9 cellular contexts compared by ENCODE assay signal in genomic region chr2:18117592-18117991, GRCh38.
A peak's percentile ranks its signal among the peaks of the same experiment; 100 is the strongest.
DNase-seq lines count a peak whose midpoint lies in the region; ATAC-seq and TF ChIP-seq lines count a peak whose summit lies in the region.
"Had no signal": no experiment of that assay in that cellular context is flagged by ENCODE, and none has a peak within 500 bp of the region (broad histone marks: within the 10 kb centered on the region; RNA-seq: fewer than 3 reads in every experiment).

No MANE protein-coding gene starts in this region.

- no peaks in the 10 kb centered on the region for H3K27me3 ChIP-seq in H7 (ENCODE audit: control insufficient read depth, insufficient read depth, low read length)
- no peaks in the 10 kb centered on the region for H3K27me3 ChIP-seq in Karpas-422 (ENCODE audit: low read length)
- no peaks in the 10 kb centered on the region for H3K27me3 ChIP-seq in left lung

- H3K9ac ChIP-seq in Karpas-422 (ENCODE audit: low read length): no peak overlapping the region

- H3K36me3 Mint-ChIP-seq in activated naive CD4-positive, alpha-beta T cell treated with anti-CD3 and anti-CD28 coated beads, Interleukin-2, amount 10 ng/mL, durations not matched to agents 7 days and 5 days: no peaks in the 10 kb centered on the region
- H3K36me3 Mint-ChIP-seq in WTC11: no peaks in the 10 kb centered on the region

- no peaks in the 10 kb centered on the region for H3K27me3 Mint-ChIP-seq in activated naive CD4-positive, alpha-beta T cell treated with anti-CD3 and anti-CD28 coated beads, Interleukin-2, amount 10 ng/mL, durations not matched to agents 7 days and 5 days
- no peaks in the 10 kb centered on the region for H3K27me3 Mint-ChIP-seq in WTC11 (ENCODE audit: low read depth)
- H3K27me3 Mint-ChIP-seq: central memory CD8-positive, alpha-beta T cell had no signal

- H3K4me2 ChIP-seq in Karpas-422 (ENCODE audit: low read depth, low read length, poor library complexity, severe bottlenecking): no peak overlapping the region

- no peaks in the 10 kb centered on the region for H3K9me2 ChIP-seq in Karpas-422 (replicated peaks; ENCODE audit: insufficient read depth, low read length)

- intact Hi-C loops in left lung (cut with DNase I): no loop called here

- H3K27ac Mint-ChIP-seq in activated naive CD4-positive, alpha-beta T cell treated with anti-CD3 and anti-CD28 coated beads, Interleukin-2, amount 10 ng/mL, durations not matched to agents 7 days and 5 days: no peak overlapping the region
- H3K27ac Mint-ChIP-seq in WTC11: no peak overlapping the region

- peak; percentile 99 for ATAC-seq in WTC11
- ATAC-seq in left lung: peak; percentile 97

- H3K4me3 Mint-ChIP-seq in activated naive CD4-positive, alpha-beta T cell treated with anti-CD3 and anti-CD28 coated beads, Interleukin-2, amount 10 ng/mL, durations not matched to agents 7 days and 5 days: no peak overlapping the region
- H3K4me3 Mint-ChIP-seq in WTC11: no peak overlapping the region
- H3K4me3 Mint-ChIP-seq: central memory CD8-positive, alpha-beta T cell had no signal

- H3K4me1 ChIP-seq in Karpas-422 (ENCODE audit: low read length) (no peaks in the 10 kb centered on the region), left lung (no peaks in the 10 kb centered on the region)

- no peaks in the 10 kb centered on the region for H4K20me1 ChIP-seq in Karpas-422 (ENCODE audit: insufficient read depth, low read depth, low read length)

- H3K27ac ChIP-seq in Karpas-422 (ENCODE audit: low read length): no peak overlapping the region
- H3K27ac ChIP-seq in left lung: no peak overlapping the region

- no peaks in the 10 kb centered on the region for H3K9me3 Mint-ChIP-seq in activated naive CD4-positive, alpha-beta T cell treated with anti-CD3 and anti-CD28 coated beads, Interleukin-2, amount 10 ng/mL, durations not matched to agents 7 days and 5 days
- H3K9me3 Mint-ChIP-seq in WTC11: peaks cover 4% of the 10 kb centered on the region; the same call in 1 of the 2 replicates
- H3K9me3 Mint-ChIP-seq: central memory CD8-positive, alpha-beta T cell had no signal

- TF ChIP-seq CTCF in WTC11 (IDR thresholded peaks at IDR 0.05): peak; percentile 74
- TF ChIP-seq CTCF in left lung (IDR thresholded peaks at IDR 0.05): peak; percentile 62 to 69

- H3K79me2 ChIP-seq in Karpas-422 (ENCODE audit: low read length): no peaks in the 10 kb centered on the region

- POLR2A ChIA-PET in WTC11 (lab: Charles Lee): no interaction called here

- H3K36me3 ChIP-seq in H7 (replicated peaks; ENCODE audit: control insufficient read depth, insufficient read depth, low read length): no peaks in the 10 kb centered on the region
- no peaks in the 10 kb centered on the region for H3K36me3 ChIP-seq in Karpas-422 (ENCODE audit: insufficient read depth, low read length)
- no peaks in the 10 kb centered on the region for H3K36me3 ChIP-seq in left lung

- CTCF ChIA-PET in activated naive CD4-positive, alpha-beta T cell treated with anti-CD3 and anti-CD28 coated beads, Interleukin-2, amount 10 ng/mL, durations not matched to agents 7 days and 5 days (lab: Charles Lee): no interaction called here
- CTCF ChIA-PET in WTC11 (lab: Charles Lee): interaction anchor here (0.5 to 2.7 kb wide), 23 partner anchors 9 to 1418 kb away, joined by 3 to 15 read pairs (median 4); partner anchors contain the start of gene KCNS3

- peak; percentile 23 for DNase-seq in activated naive CD4-positive, alpha-beta T cell treated with anti-CD3 and anti-CD28 coated beads, Interleukin-2, amount 10 ng/mL, durations not matched to agents 7 days and 5 days
- DNase-seq in activated naive CD4-positive, alpha-beta T cell treated with anti-CD3 and anti-CD28 coated beads, Interleukin-2, amount 50 U/mL, for 16 hours: no peak
- peak; percentile 15 for DNase-seq in H7
- DNase-seq in Karpas-422: peak; percentile 87
- DNase-seq in WTC11 (ENCODE audit: low spot score): peak; percentile 61
- DNase-seq in left lung: peak in 1 of 2 donors; percentile 47
- no peak for DNase-seq in NCI-H1930 (lab: John Stamatoyannopoulos, UW)
- DNase-seq in D341Med (ENCODE audit: low spot score): no peak

- H3K9me3 ChIP-seq in Karpas-422 (ENCODE audit: low read length): no peaks in the 10 kb centered on the region
- no peaks in the 10 kb centered on the region for H3K9me3 ChIP-seq in left lung

- H3K4me3 ChIP-seq in H7 (ENCODE audit: insufficient read depth, low read depth, low read length): no peak overlapping the region
- H3K4me3 ChIP-seq in Karpas-422 (ENCODE audit: low read length): no peak overlapping the region
- H3K4me3 ChIP-seq in left lung: no peak overlapping the region

- H2AFZ ChIP-seq in Karpas-422 (ENCODE audit: low read length): no peak overlapping the region

- no peaks in the 10 kb centered on the region for H3K4me1 Mint-ChIP-seq in activated naive CD4-positive, alpha-beta T cell treated with anti-CD3 and anti-CD28 coated beads, Interleukin-2, amount 10 ng/mL, durations not matched to agents 7 days and 5 days
- no peaks in the 10 kb centered on the region for H3K4me1 Mint-ChIP-seq in WTC11
- H3K4me1 Mint-ChIP-seq: central memory CD8-positive, alpha-beta T cell had no signal

TF ChIP-seq in WTC11, 78 proteins besides CTCF, POLR2A, EP300 and RAD21:
- TF ChIP-seq GTF2I (CRISPR knock-in tag; conservative IDR thresholded peaks at IDR 0.05) (peak; percentile 80; the same call in 1 of the 2 replicates), GRHL2 (CRISPR knock-in tag; IDR thresholded peaks at IDR 0.05; ENCODE audit: insufficient replicate concordance, severe bottlenecking) (no peak), ZNF671 (CRISPR knock-in tag; IDR thresholded peaks at IDR 0.05) (0 out of 2 replicates have a peak, but pooled peaks have one; percentile 59)

Comparison
In these comparisons a context has a peak if more than half of its experiments do, and no peak if none do; other contexts are left out.
1. DNase-seq: peak in activated naive CD4-positive, alpha-beta T cell treated with anti-CD3 and anti-CD28 coated beads, Interleukin-2, amount 10 ng/mL, durations not matched to agents 7 days and 5 days (single experiment), H7 (single experiment), Karpas-422 (single experiment) and WTC11 (single experiment); none in activated naive CD4-positive, alpha-beta T cell treated with anti-CD3 and anti-CD28 coated beads, Interleukin-2, amount 50 U/mL, for 16 hours (single experiment), NCI-H1930 (0 of 2) and D341Med (single experiment).